In genomic region chr19:1040476-1041271, GRCh38 we compare ENCODE assay signal across 7 cellular contexts. TPM values are rescaled to one million over a fixed set of nuclear protein-coding genes. Genes with fewer than 3 reads are reported as not detected.
DNase-seq lines count a peak whose midpoint lies in the region; ATAC-seq and TF ChIP-seq lines count a peak whose summit lies in the region.

No MANE protein-coding gene starts in this region.

- TF ChIP-seq CTCF in colonic mucosa (IDR thresholded peaks at IDR 0.05), result no peak

- peak; percentile 28 for ATAC-seq in GM18858 (IDR thresholded peaks at IDR 0.05; ENCODE audit: unreplicated experiment)
- peak; percentile 47 for ATAC-seq in HG03354 (IDR thresholded peaks at IDR 0.05; ENCODE audit: poor library complexity, severe bottlenecking, unreplicated experiment)
- ATAC-seq in left colon, result peak; percentile 63

- no peaks in the 10 kb centered on the region for H3K9me3 ChIP-seq in colonic mucosa

- no peaks in the 10 kb centered on the region for H3K27me3 ChIP-seq in colonic mucosa

- H3K4me3 ChIP-seq in colonic mucosa, result peak overlapping the region; percentile 52

- H3K27ac ChIP-seq in colonic mucosa, result peak overlapping the region; percentile 76

- peak overlapping the region; percentile 74 to 86 for H3K9ac ChIP-seq in colonic mucosa (ENCODE audit: low read depth in 2 of 2, low read length in 2 of 2)

- intact Hi-C loops in colonic mucosa (cut with DNase I), result no loop called here
- intact Hi-C loops in left colon (cut with DNase I, micrococcal nuclease), result no loop called here

- H3K36me3 ChIP-seq in colonic mucosa, result no peaks in the 10 kb centered on the region

- peaks cover 23% of the 10 kb centered on the region for H3K4me1 ChIP-seq in colonic mucosa

- DNase-seq in NCI-H510A (lab: John Stamatoyannopoulos, UW) (peak; percentile 78), colonic mucosa (peak; percentile 95), left colon (peak; percentile 91 to 95)
- DNase-seq in activated CD4-positive, alpha-beta T cell treated with anti-CD3 and anti-CD28 coated beads for 48 hours, result peak; percentile 95
- DNase-seq in stimulated activated CD4-positive, alpha-beta T cell treated with anti-CD3 and anti-CD28 coated beads, Interleukin-1b, Interleukin-23, amount 100 ng/mL, for 1 hour (ENCODE audit: low read depth in 2 of 2), result peak; percentile 75 to 78

RNA-seq across cellular contexts. Expression of gene ABCA7, which starts 0.8 kb away (rescaled TPM):
- 10 to 100 TPM; 23.9 to 31.6 TPM for total RNA-seq in colonic mucosa
- 10 to 100 TPM; 23.3 to 35.1 TPM for total RNA-seq in left colon

RNA-seq across cellular contexts. Expression of gene CNN2, which starts 14.3 kb away (rescaled TPM):
- total RNA-seq in colonic mucosa (100 to 1,000 TPM; 108 to 132 TPM), left colon (100 to 1,000 TPM in 1 of 2 donors, 10 to 100 TPM in 1; 76.6 to 106 TPM)

RNA-seq across cellular contexts. Expression of gene RNU6-2, which starts 19.4 kb away (rescaled TPM):
- total RNA-seq in colonic mucosa (not detected), left colon (not detected)

RNA-seq across cellular contexts. Expression of gene TMEM259, which starts 19.8 kb away (rescaled TPM):
- total RNA-seq in colonic mucosa, result 100 to 1,000 TPM; 170 to 235 TPM
- total RNA-seq in left colon, result 100 to 1,000 TPM; 185 to 224 TPM

RNA-seq across cellular contexts. Expression of gene ARHGAP45, which starts 26.3 kb away (rescaled TPM):
- total RNA-seq in colonic mucosa, result 10 to 100 TPM; 27.4 to 37.9 TPM
- total RNA-seq in left colon, result 10 to 100 TPM; 37.9 to 47.2 TPM

Comparison
In these comparisons a context has a peak if more than half of its experiments do, and no peak if none do; other contexts are left out.
1. Peak in every context shown above with its lines: DNase-seq, ATAC-seq, H3K4me3 ChIP-seq and H3K27ac ChIP-seq.